12 cellular contexts compared by ENCODE assay signal in the genomic region with DNA sequence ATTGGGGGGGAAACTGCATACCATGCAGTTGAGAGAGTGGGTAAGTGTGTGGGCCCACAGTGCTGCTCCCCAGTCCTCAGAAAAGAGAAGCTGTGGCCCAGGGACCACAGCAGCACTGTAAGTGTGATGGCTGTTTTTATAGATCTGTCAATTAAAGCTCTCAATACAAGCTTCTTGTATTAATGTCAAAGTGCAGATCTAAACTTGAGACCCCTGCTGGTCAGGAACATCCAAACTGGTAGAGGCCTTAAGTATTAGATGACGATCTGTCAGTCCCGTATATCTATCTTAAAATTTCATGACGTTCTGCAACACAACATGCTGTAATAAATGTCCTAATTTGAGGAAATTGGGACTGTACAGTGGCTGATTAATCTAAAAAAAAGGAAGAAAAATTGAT.
DNase-seq lines count a peak whose midpoint lies in the region; ATAC-seq and TF ChIP-seq lines count a peak whose summit lies in the region.
"Had no signal": no experiment of that assay in that cellular context is flagged by ENCODE, and none has a peak within 500 bp of the region (broad histone marks: within the 10 kb centered on the region; RNA-seq: fewer than 3 reads in every experiment).

No MANE protein-coding gene starts in this region.

- CTCF ChIA-PET in CD8-positive, alpha-beta T cell (lab: Charles Lee): interaction anchor here (0.7 to 4.0 kb wide), 7 partner anchors 12 to 173 kb away, joined by 3 to 21 read pairs (median 3); no protein-coding TSS in a partner anchor
- CTCF ChIA-PET in HEK293T (lab: Yijun Ruan, JAX): interaction anchor here (0.6 to 1.9 kb wide), 6 partner anchors 9 to 30 kb away, joined by 3 to 7 read pairs (median 4); no protein-coding TSS in a partner anchor

- ATAC-seq in CD8-positive, alpha-beta T cell: no peak
- ATAC-seq in GM18870 (IDR thresholded peaks at IDR 0.05; ENCODE audit: unreplicated experiment): no peak

- H3K27ac ChIP-seq in CD8-positive, alpha-beta T cell (ENCODE audit: low read depth, low read length): no peak overlapping the region
- H3K27ac ChIP-seq in SU-DHL-6 (ENCODE audit: low read depth, low read length): no peak overlapping the region
- H3K27ac ChIP-seq: Peyer's patch, right atrium auricular region had no signal

- no peak overlapping the region for H2AFZ ChIP-seq in SU-DHL-6 (ENCODE audit: low read depth, low read length, severe bottlenecking)

- H3K27me3 Mint-ChIP-seq in CD8-positive, alpha-beta T cell (ENCODE audit: low read depth): no peaks in the 10 kb centered on the region
- H3K27me3 Mint-ChIP-seq: activated naive CD4-positive, alpha-beta T cell treated with anti-CD3 and anti-CD28 coated beads, Interleukin-2, amount 10 ng/mL, durations not matched to agents 7 days and 5 days had no signal

- H3K9me2 ChIP-seq in SU-DHL-6 (replicated peaks; ENCODE audit: insufficient read depth, low read length): no peaks in the 10 kb centered on the region

- no peaks in the 10 kb centered on the region; the same call in 1 of the 2 replicates for H3F3A ChIP-seq in SU-DHL-6 (ENCODE audit: insufficient read depth)

- H4K20me1 ChIP-seq in SU-DHL-6 (ENCODE audit: low read depth, low read length): no peaks in the 10 kb centered on the region

- DNase-seq in CD8-positive, alpha-beta T cell: no peak
- DNase-seq in HEK293T (ENCODE audit: extremely low spot score) (peak; percentile 37), germinal center (ENCODE audit: low spot score) (peak; percentile 32), NCI-H1417 treated with DMSO at 0.1 percent for 48 hours (lab: John Stamatoyannopoulos, UW) (no peak), NCI-H2029 (lab: John Stamatoyannopoulos, UW) (no peak)
- DNase-seq: activated naive CD4-positive, alpha-beta T cell treated with anti-CD3 and anti-CD28 coated beads, Interleukin-2, amount 10 ng/mL, durations not matched to agents 7 days and 5 days; midbrain; NCI-H1694 treated with DMSO at 0.1 percent for 48 hours; Peyer's patch had no signal

- H3K4me2 ChIP-seq in SU-DHL-6 (ENCODE audit: low read depth, low read length, poor library complexity, severe bottlenecking): no peak overlapping the region

- H3K27ac Mint-ChIP-seq in CD8-positive, alpha-beta T cell: no peak overlapping the region
- H3K27ac Mint-ChIP-seq: activated naive CD4-positive, alpha-beta T cell treated with anti-CD3 and anti-CD28 coated beads, Interleukin-2, amount 10 ng/mL, durations not matched to agents 7 days and 5 days had no signal

- H3K9me3 ChIP-seq in CD8-positive, alpha-beta T cell (ENCODE audit: low read length): no peaks in the 10 kb centered on the region
- no peaks in the 10 kb centered on the region for H3K9me3 ChIP-seq in SU-DHL-6 (ENCODE audit: insufficient read depth, low read length)
- H3K9me3 ChIP-seq: Peyer's patch, right atrium auricular region had no signal

- H3K4me1 Mint-ChIP-seq in CD8-positive, alpha-beta T cell (ENCODE audit: low read depth): peaks cover 8% of the 10 kb centered on the region

- H3K4me3 Mint-ChIP-seq in CD8-positive, alpha-beta T cell: no peak overlapping the region
- H3K4me3 Mint-ChIP-seq: activated naive CD4-positive, alpha-beta T cell treated with anti-CD3 and anti-CD28 coated beads, Interleukin-2, amount 10 ng/mL, durations not matched to agents 7 days and 5 days had no signal

- no peak overlapping the region for H3K9ac ChIP-seq in SU-DHL-6 (ENCODE audit: low read length)

- no peaks in the 10 kb centered on the region for H3K27me3 ChIP-seq in CD8-positive, alpha-beta T cell (ENCODE audit: insufficient read depth, low read length)
- H3K27me3 ChIP-seq in SU-DHL-6 (ENCODE audit: low read length): no peaks in the 10 kb centered on the region
- H3K27me3 ChIP-seq: Peyer's patch, right atrium auricular region had no signal

- no peak overlapping the region for H3K4me3 ChIP-seq in CD8-positive, alpha-beta T cell (ENCODE audit: low read depth, low read length)
- H3K4me3 ChIP-seq in SU-DHL-6 (ENCODE audit: insufficient read depth, low read length, poor library complexity, severe bottlenecking): no peak overlapping the region
- H3K4me3 ChIP-seq: Peyer's patch, right atrium auricular region had no signal

- POLR2A ChIA-PET in CD8-positive, alpha-beta T cell (lab: Charles Lee): no interaction called here
- POLR2A ChIA-PET in HEK293T (lab: Yijun Ruan, JAX): no interaction called here

- no peaks in the 10 kb centered on the region for H3K4me1 ChIP-seq in CD8-positive, alpha-beta T cell (ENCODE audit: insufficient read depth, low read length)
- H3K4me1 ChIP-seq: Peyer's patch, right atrium auricular region had no signal

- TF ChIP-seq CTCF in CD8-positive, alpha-beta T cell (IDR thresholded peaks at IDR 0.05): peak; percentile 26
- TF ChIP-seq CTCF in SU-DHL-6 (IDR thresholded peaks at IDR 0.05; ENCODE audit: insufficient read depth, low read length, poor library complexity, severe bottlenecking): peak; percentile 11

- intact Hi-C loops in CD8-positive, alpha-beta T cell (cut with DNase I, micrococcal nuclease): loop anchor here (1.0 to 2.0 kb wide), 2 partner anchors 166 kb away; no protein-coding TSS in a partner anchor

- peaks cover 3% of the 10 kb centered on the region for H3K36me3 Mint-ChIP-seq in CD8-positive, alpha-beta T cell

- no peaks in the 10 kb centered on the region for H3K36me3 ChIP-seq in CD8-positive, alpha-beta T cell (ENCODE audit: insufficient read depth, low read length)
- H3K36me3 ChIP-seq in SU-DHL-6 (ENCODE audit: low read length): no peaks in the 10 kb centered on the region
- H3K36me3 ChIP-seq: Peyer's patch, right atrium auricular region had no signal

- peaks cover 36% of the 10 kb centered on the region for H3K79me2 ChIP-seq in SU-DHL-6 (ENCODE audit: insufficient read depth, low read length)

- H3K9me3 Mint-ChIP-seq in CD8-positive, alpha-beta T cell: peaks cover 4% of the 10 kb centered on the region

TF ChIP-seq in HEK293T, 16 proteins besides CTCF, POLR2A, EP300 and RAD21:
- TF ChIP-seq HDGF (IDR thresholded peaks at IDR 0.05; ENCODE audit: borderline replicate concordance) (no peak), SUZ12 (IDR thresholded peaks at IDR 0.05) (no peak)
- TF ChIP-seq, protein P1, sequence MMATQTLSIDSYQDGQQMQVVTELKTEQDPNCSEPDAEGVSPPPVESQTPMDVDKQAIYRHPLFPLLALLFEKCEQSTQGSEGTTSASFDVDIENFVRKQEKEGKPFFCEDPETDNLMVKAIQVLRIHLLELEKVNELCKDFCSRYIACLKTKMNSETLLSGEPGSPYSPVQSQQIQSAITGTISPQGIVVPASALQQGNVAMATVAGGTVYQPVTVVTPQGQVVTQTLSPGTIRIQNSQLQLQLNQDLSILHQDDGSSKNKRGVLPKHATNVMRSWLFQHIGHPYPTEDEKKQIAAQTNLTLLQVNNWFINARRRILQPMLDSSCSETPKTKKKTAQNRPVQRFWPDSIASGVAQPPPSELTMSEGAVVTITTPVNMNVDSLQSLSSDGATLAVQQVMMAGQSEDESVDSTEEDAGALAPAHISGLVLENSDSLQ (IDR thresholded peaks at IDR 0.05): peak; percentile 76
TF ChIP-seq in HEK293T: peak in this region for 1.

Comparison
In these comparisons a context has a peak if more than half of its experiments do, and no peak if none do; other contexts are left out.
1. DNase-seq: peak in HEK293T (single experiment) and germinal center (single experiment); none in CD8-positive, alpha-beta T cell (0 of 7), NCI-H1417 treated with DMSO at 0.1 percent for 48 hours (single experiment) and NCI-H2029 (single experiment).